In the genomic region with DNA sequence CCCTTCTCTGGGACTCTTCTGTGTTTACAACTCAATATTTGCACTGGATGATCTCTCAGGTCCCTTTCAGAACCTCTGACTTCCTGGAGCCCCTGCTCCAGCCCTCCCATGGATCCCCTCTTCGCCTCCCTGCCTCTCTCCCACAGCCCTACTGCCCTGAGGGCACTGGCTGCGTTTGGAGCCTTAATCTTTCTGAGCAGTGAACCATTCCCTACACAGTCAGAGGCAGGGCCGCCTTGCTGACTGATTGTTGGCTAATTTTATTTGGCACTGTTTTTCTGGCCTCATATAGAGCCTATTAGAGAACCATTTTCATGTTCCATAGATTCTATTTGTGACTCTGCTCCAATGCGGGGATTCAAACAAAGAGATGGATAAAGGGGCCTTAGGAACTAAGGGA, we compare ENCODE assay signal across 16 cellular contexts.
"Had no signal": no experiment of that assay in that cellular context is flagged by ENCODE, and none has a peak within 500 bp of the region (broad histone marks: within the 10 kb centered on the region; RNA-seq: fewer than 3 reads in every experiment).

No MANE protein-coding gene starts in this region.

- H3K79me2 ChIP-seq: parathyroid adenoma had no signal

- H3K27ac ChIP-seq: adrenal gland, coronary artery, esophagus muscularis mucosa, lower lobe of right lung, neutrophil, parathyroid adenoma, tibial artery, vagina had no signal

- H3K9ac ChIP-seq: parathyroid adenoma had no signal

- H3K4me3 Mint-ChIP-seq: stimulated activated naive B cell treated with anti-CD40 and anti-IgM and Interleukin-4, amounts not matched to agents 10 μg/mL and 1 μg/mL and 100 μg/mL, for 72 hours had no signal

- H3K9me3 ChIP-seq: adrenal gland, esophagus muscularis mucosa, lower lobe of right lung, neutrophil, tibial artery, vagina had no signal

- ATAC-seq: activated CD4-positive, CD25-positive, alpha-beta regulatory T cell treated with anti-CD3 and anti-CD28 coated beads, Interleukin-2, amount 50 U/mL, for 24 hours; lower lobe of right lung; stimulated activated naive B cell treated with anti-CD40 and anti-IgM and Interleukin-4, amounts not matched to agents 10 μg/mL and 1 μg/mL and 100 μg/mL, for 72 hours had no signal

- H3K27me3 ChIP-seq: tibial artery, vagina had no signal

- DNase-seq: activated effector memory CD4-positive, alpha-beta T cell treated with Interleukin-2 at 50 U/mL for 16 hours; activated naive CD4-positive, alpha-beta T cell treated with anti-CD3 and anti-CD28 coated beads, Interleukin-2, amount 50 U/mL, for 16 hours; adrenal gland; caudate nucleus; effector CD4-positive, alpha-beta T cell; lower lobe of right lung; stimulated activated CD4-positive, alpha-beta T cell treated with anti-CD3 and anti-CD28 coated beads, Interleukin-12 subunit alpha, Interleukin-12 subunit beta, amount 100 ng/mL, for 4 hours; stimulated activated CD4-positive, alpha-beta T cell treated with anti-CD3 and anti-CD28 coated beads, Interleukin-2, amount 100 ng/mL, for 24 hours; stimulated activated naive B cell treated with anti-CD40 and anti-IgM and Interleukin-4, amounts not matched to agents 10 μg/mL and 1 μg/mL and 100 μg/mL, for 72 hours; tibial artery had no signal

- H3K36me3 Mint-ChIP-seq: stimulated activated naive B cell treated with anti-CD40 and anti-IgM and Interleukin-4, amounts not matched to agents 10 μg/mL and 1 μg/mL and 100 μg/mL, for 72 hours had no signal

- H3K36me3 ChIP-seq: adrenal gland, esophagus muscularis mucosa, lower lobe of right lung, neutrophil, tibial artery, vagina had no signal

- H3K9me3 Mint-ChIP-seq: stimulated activated naive B cell treated with anti-CD40 and anti-IgM and Interleukin-4, amounts not matched to agents 10 μg/mL and 1 μg/mL and 100 μg/mL, for 72 hours had no signal

- H2AFZ ChIP-seq: parathyroid adenoma had no signal

- H3K4me1 Mint-ChIP-seq: stimulated activated naive B cell treated with anti-CD40 and anti-IgM and Interleukin-4, amounts not matched to agents 10 μg/mL and 1 μg/mL and 100 μg/mL, for 72 hours had no signal

- H3K4me1 ChIP-seq: adrenal gland, lower lobe of right lung, parathyroid adenoma, vagina had no signal

- H3K4me3 ChIP-seq: adrenal gland, coronary artery, esophagus muscularis mucosa, lower lobe of right lung, tibial artery, vagina had no signal

- H3K27ac Mint-ChIP-seq: stimulated activated naive B cell treated with anti-CD40 and anti-IgM and Interleukin-4, amounts not matched to agents 10 μg/mL and 1 μg/mL and 100 μg/mL, for 72 hours had no signal
